1 cellular context compared by ENCODE assay signal in the genomic region with DNA sequence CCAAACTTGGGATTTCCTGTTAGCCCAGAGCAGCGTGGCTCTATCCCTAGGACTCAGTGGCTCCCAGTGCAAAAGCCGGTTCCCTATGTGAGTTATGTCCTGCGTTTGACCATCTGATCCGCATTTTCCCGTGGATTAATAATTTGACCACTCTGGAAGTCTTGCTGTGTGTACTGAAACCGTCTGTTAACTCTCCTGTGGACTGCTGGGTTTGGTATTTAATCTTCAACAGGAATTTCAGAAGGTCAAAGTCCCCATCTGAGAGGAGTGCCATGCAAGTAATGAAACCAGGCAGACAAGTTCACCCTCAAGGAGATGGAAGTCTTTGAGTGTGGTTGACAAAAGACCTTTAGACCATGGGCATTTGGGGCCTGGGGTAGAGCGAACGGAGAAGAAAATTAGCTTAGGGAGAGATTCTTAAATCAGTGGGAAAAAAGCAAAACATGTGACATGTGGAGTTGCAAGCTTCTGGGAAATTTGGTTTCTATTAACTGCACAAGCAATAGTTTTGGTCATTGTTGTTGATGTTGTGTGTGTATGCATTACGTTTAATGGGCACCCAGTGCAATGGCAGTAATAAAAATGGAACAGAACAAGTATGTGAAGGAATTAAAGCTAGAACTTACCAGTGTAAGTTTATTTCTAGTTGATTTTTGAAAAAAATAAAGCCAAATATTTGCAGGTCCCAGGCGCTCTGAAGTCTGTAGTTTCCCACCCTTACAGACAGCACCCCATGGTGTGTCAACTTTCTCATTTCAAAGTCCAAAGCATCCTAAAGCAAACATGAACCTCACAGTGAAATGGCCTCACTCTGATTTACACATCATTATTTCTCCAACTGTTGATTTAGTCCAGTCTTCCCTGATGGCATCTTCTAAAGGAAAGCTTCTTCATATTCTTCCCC.
A peak's percentile ranks its signal among the peaks of the same experiment; 100 is the strongest.
TF ChIP-seq lines count a peak whose summit lies in the region.

No MANE protein-coding gene starts in this region.

TF ChIP-seq in HepG2, 621 proteins besides CTCF, POLR2A, EP300 and RAD21 (continued from another document and continues in another):
- TF ChIP-seq, protein P1, sequence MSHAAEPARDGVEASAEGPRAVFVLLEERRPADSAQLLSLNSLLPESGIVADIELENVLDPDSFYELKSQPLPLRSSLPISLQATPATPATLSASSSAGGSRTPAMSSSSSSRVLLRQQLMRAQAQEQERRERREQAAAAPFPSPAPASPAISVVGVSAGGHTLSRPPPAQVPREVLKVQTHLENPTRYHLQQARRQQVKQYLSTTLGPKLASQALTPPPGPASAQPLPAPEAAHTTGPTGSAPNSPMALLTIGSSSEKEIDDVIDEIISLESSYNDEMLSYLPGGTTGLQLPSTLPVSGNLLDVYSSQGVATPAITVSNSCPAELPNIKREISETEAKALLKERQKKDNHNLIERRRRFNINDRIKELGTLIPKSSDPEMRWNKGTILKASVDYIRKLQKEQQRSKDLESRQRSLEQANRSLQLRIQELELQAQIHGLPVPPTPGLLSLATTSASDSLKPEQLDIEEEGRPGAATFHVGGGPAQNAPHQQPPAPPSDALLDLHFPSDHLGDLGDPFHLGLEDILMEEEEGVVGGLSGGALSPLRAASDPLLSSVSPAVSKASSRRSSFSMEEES (CRISPR knock-in tag; IDR thresholded peaks at IDR 0.05), result 0 out of 2 replicates have a peak, but pooled peaks have one; percentile 61
- TF ChIP-seq BHLHE40 (IDR thresholded peaks at IDR 0.05; ENCODE audit: low read length) (no peak), FLYWCH1 (CRISPR knock-in tag; IDR thresholded peaks at IDR 0.05) (no peak), BRD4 (CRISPR knock-in tag; IDR thresholded peaks at IDR 0.05) (no peak), SKI (IDR thresholded peaks at IDR 0.05; ENCODE audit: partially characterized antibody) (peak; percentile 68), HDAC2 (CRISPR knock-in tag; IDR thresholded peaks at IDR 0.05) (peak; percentile 92), MXD4 (CRISPR knock-in tag; IDR thresholded peaks at IDR 0.05) (no peak), ZNF180 (CRISPR knock-in tag; IDR thresholded peaks at IDR 0.05; ENCODE audit: borderline replicate concordance, low read depth) (no peak), SMC3 (IDR thresholded peaks at IDR 0.05; ENCODE audit: low read length) (peak; percentile 13; the same call in 1 of the 2 replicates), EEA1 (CRISPR knock-in tag; IDR thresholded peaks at IDR 0.05; ENCODE audit: borderline replicate concordance) (no peak), GATA4 (IDR thresholded peaks at IDR 0.05; ENCODE audit: borderline replicate concordance, low read depth) (peak; percentile 79; the same call in 1 of the 2 replicates), ZNF772 (CRISPR knock-in tag; IDR thresholded peaks at IDR 0.05) (no peak; the same call in 1 of the 2 replicates), ZNF883 (CRISPR knock-in tag; IDR thresholded peaks at IDR 0.05; ENCODE audit: not compliant biosample characterization) (no peak), KMT2B (CRISPR knock-in tag; IDR thresholded peaks at IDR 0.05) (no peak; the same call in 1 of the 2 replicates), ZNF510 (CRISPR knock-in tag; IDR thresholded peaks at IDR 0.05; ENCODE audit: low read depth) (0 out of 2 replicates have a peak, but pooled peaks have one; percentile 22), RAD51 (IDR thresholded peaks at IDR 0.05; ENCODE audit: borderline replicate concordance) (no peak), ZNF30 (CRISPR knock-in tag; IDR thresholded peaks at IDR 0.05) (no peak), ZFP90 (CRISPR knock-in tag; IDR thresholded peaks at IDR 0.05; ENCODE audit: borderline replicate concordance) (no peak), ZNF160 (CRISPR knock-in tag; IDR thresholded peaks at IDR 0.05) (0 out of 2 replicates have a peak, but pooled peaks have one; percentile 41)
- TF ChIP-seq, protein P2, sequence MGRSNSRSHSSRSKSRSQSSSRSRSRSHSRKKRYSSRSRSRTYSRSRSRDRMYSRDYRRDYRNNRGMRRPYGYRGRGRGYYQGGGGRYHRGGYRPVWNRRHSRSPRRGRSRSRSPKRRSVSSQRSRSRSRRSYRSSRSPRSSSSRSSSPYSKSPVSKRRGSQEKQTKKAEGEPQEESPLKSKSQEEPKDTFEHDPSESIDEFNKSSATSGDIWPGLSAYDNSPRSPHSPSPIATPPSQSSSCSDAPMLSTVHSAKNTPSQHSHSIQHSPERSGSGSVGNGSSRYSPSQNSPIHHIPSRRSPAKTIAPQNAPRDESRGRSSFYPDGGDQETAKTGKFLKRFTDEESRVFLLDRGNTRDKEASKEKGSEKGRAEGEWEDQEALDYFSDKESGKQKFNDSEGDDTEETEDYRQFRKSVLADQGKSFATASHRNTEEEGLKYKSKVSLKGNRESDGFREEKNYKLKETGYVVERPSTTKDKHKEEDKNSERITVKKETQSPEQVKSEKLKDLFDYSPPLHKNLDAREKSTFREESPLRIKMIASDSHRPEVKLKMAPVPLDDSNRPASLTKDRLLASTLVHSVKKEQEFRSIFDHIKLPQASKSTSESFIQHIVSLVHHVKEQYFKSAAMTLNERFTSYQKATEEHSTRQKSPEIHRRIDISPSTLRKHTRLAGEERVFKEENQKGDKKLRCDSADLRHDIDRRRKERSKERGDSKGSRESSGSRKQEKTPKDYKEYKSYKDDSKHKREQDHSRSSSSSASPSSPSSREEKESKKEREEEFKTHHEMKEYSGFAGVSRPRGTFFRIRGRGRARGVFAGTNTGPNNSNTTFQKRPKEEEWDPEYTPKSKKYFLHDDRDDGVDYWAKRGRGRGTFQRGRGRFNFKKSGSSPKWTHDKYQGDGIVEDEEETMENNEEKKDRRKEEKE (IDR thresholded peaks at IDR 0.05), result no peak
- TF ChIP-seq, protein P3, sequence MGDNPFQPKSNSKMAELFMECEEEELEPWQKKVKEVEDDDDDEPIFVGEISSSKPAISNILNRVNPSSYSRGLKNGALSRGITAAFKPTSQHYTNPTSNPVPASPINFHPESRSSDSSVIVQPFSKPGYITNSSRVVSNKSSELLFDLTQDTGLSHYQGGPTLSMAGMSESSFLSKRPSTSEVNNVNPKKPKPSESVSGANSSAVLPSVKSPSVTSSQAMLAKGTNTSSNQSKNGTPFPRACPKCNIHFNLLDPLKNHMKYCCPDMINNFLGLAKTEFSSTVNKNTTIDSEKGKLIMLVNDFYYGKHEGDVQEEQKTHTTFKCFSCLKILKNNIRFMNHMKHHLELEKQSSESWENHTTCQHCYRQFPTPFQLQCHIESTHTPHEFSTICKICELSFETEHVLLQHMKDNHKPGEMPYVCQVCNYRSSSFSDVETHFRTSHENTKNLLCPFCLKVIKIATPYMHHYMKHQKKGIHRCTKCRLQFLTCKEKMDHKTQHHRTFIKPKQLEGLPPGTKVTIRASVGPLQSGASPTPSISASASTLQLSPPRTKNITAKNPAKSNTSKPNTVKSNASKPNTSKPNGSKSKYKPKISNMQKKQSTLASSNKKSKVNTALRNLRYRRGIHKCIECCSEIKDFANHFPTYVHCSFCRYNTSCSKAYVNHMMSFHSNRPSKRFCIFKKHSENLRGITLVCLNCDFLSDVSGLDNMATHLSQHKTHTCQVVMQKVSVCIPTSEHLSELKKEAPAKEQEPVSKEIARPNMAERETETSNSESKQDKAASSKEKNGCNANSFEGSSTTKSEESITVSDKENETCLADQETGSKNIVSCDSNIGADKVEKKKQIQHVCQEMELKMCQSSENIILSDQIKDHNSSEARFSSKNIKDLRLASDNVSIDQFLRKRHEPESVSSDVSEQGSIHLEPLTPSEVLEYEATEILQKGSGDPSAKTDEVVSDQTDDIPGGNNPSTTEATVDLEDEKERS (CRISPR knock-in tag; IDR thresholded peaks at IDR 0.05), result no peak
- TF ChIP-seq, protein P4, sequence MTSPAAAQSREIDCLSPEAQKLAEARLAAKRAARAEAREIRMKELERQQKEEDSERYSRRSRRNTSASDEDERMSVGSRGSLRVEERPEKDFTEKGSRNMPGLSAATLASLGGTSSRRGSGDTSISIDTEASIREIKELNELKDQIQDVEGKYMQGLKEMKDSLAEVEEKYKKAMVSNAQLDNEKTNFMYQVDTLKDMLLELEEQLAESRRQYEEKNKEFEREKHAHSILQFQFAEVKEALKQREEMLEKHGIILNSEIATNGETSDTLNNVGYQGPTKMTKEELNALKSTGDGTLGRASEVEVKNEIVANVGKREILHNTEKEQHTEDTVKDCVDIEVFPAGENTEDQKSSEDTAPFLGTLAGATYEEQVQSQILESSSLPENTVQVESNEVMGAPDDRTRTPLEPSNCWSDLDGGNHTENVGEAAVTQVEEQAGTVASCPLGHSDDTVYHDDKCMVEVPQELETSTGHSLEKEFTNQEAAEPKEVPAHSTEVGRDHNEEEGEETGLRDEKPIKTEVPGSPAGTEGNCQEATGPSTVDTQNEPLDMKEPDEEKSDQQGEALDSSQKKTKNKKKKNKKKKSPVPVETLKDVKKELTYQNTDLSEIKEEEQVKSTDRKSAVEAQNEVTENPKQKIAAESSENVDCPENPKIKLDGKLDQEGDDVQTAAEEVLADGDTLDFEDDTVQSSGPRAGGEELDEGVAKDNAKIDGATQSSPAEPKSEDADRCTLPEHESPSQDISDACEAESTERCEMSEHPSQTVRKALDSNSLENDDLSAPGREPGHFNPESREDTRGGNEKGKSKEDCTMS (CRISPR knock-in tag; conservative IDR thresholded peaks at IDR 0.05), result no peak
- TF ChIP-seq, protein P5, sequence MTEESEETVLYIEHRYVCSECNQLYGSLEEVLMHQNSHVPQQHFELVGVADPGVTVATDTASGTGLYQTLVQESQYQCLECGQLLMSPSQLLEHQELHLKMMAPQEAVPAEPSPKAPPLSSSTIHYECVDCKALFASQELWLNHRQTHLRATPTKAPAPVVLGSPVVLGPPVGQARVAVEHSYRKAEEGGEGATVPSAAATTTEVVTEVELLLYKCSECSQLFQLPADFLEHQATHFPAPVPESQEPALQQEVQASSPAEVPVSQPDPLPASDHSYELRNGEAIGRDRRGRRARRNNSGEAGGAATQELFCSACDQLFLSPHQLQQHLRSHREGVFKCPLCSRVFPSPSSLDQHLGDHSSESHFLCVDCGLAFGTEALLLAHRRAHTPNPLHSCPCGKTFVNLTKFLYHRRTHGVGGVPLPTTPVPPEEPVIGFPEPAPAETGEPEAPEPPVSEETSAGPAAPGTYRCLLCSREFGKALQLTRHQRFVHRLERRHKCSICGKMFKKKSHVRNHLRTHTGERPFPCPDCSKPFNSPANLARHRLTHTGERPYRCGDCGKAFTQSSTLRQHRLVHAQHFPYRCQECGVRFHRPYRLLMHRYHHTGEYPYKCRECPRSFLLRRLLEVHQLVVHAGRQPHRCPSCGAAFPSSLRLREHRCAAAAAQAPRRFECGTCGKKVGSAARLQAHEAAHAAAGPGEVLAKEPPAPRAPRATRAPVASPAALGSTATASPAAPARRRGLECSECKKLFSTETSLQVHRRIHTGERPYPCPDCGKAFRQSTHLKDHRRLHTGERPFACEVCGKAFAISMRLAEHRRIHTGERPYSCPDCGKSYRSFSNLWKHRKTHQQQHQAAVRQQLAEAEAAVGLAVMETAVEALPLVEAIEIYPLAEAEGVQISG (CRISPR knock-in tag; IDR thresholded peaks at IDR 0.05), result peak; percentile 44; the same call in 1 of the 2 replicates
- TF ChIP-seq, protein P6, sequence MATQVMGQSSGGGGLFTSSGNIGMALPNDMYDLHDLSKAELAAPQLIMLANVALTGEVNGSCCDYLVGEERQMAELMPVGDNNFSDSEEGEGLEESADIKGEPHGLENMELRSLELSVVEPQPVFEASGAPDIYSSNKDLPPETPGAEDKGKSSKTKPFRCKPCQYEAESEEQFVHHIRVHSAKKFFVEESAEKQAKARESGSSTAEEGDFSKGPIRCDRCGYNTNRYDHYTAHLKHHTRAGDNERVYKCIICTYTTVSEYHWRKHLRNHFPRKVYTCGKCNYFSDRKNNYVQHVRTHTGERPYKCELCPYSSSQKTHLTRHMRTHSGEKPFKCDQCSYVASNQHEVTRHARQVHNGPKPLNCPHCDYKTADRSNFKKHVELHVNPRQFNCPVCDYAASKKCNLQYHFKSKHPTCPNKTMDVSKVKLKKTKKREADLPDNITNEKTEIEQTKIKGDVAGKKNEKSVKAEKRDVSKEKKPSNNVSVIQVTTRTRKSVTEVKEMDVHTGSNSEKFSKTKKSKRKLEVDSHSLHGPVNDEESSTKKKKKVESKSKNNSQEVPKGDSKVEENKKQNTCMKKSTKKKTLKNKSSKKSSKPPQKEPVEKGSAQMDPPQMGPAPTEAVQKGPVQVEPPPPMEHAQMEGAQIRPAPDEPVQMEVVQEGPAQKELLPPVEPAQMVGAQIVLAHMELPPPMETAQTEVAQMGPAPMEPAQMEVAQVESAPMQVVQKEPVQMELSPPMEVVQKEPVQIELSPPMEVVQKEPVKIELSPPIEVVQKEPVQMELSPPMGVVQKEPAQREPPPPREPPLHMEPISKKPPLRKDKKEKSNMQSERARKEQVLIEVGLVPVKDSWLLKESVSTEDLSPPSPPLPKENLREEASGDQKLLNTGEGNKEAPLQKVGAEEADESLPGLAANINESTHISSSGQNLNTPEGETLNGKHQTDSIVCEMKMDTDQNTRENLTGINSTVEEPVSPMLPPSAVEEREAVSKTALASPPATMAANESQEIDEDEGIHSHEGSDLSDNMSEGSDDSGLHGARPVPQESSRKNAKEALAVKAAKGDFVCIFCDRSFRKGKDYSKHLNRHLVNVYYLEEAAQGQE (IDR thresholded peaks at IDR 0.05; ENCODE audit: borderline replicate concordance in 1 of 2, low read depth in 1 of 2, low read length in 2 of 2), result 0 out of 4 replicates have a peak, but pooled peaks of 1 of the 2 experiments have one; percentile 40
